Comparison of ENCODE assay signal across 9 cellular contexts in genomic region chr13:110916671-110917142, GRCh38. TPM values are rescaled to one million over a fixed set of nuclear protein-coding genes. Genes with fewer than 3 reads are reported as not detected.
DNase-seq lines count a peak whose midpoint lies in the region; ATAC-seq and TF ChIP-seq lines count a peak whose summit lies in the region.
"Had no signal": no experiment of that assay in that cellular context is flagged by ENCODE, and none has a peak within 500 bp of the region (broad histone marks: within the 10 kb centered on the region; RNA-seq: fewer than 3 reads in every experiment).

No MANE protein-coding gene starts in this region.

- 82% methylated on average over 5 of the region's 5 CpGs for WGBS in prostate gland

- no peaks in the 10 kb centered on the region for H3K27me3 ChIP-seq in Peyer's patch
- no peaks in the 10 kb centered on the region for H3K27me3 ChIP-seq in prostate gland (replicated peaks; ENCODE audit: insufficient read depth)

- H3K27ac ChIP-seq in Peyer's patch (peak overlapping the region in 3 of 4 donors; percentile 57 to 99 (median 98)), epithelial cell of prostate (peak overlapping the region; percentile 84), prostate gland (peak overlapping the region; percentile 97 to 99)

- TF ChIP-seq POLR2A in Peyer's patch (IDR thresholded peaks at IDR 0.05) (no peak), prostate gland (IDR thresholded peaks at IDR 0.05) (no peak)

- TF ChIP-seq CTCF in Calu3 (IDR thresholded peaks at IDR 0.05; ENCODE audit: unreplicated experiment) (no peak), Peyer's patch (IDR thresholded peaks at IDR 0.05) (no peak), prostate gland (IDR thresholded peaks at IDR 0.05) (no peak), mucosa of descending colon (IDR thresholded peaks at IDR 0.05) (no peak)

- DNase-seq in Calu3 (no peak), Peyer's patch (no peak), epithelial cell of prostate (ENCODE audit: low read depth, low spot score) (no peak), prostate gland (ENCODE audit: low spot score) (no peak), mucosa of descending colon (no peak), posterior cingulate gyrus (no peak), NCI-H2227 treated with DMSO at 0.1 percent for 48 hours (lab: John Stamatoyannopoulos, UW) (no peak)
- DNase-seq: NCI-H1105 had no signal

- H3K36me3 Mint-ChIP-seq in Calu3 (ENCODE audit: insufficient read depth, unreplicated experiment): peaks cover 34% of the 10 kb centered on the region

- H3K27me3 Mint-ChIP-seq in Calu3 (ENCODE audit: unreplicated experiment): no peaks in the 10 kb centered on the region

- H3K4me3 ChIP-seq in Peyer's patch: no peak overlapping the region
- H3K4me3 ChIP-seq in prostate gland: no peak overlapping the region
- no peak overlapping the region for H3K4me3 ChIP-seq in mucosa of descending colon

- BruUV-seq in Calu3 (replicated peaks; lab: Mats Ljungman, UMichigan): no TSS peak

- H3K9me3 ChIP-seq in Peyer's patch (no peaks in the 10 kb centered on the region), prostate gland (no peaks in the 10 kb centered on the region), mucosa of descending colon (no peaks in the 10 kb centered on the region)

- no peaks in the 10 kb centered on the region for H3K36me3 ChIP-seq in Peyer's patch
- no peaks in the 10 kb centered on the region for H3K36me3 ChIP-seq in prostate gland
- H3K36me3 ChIP-seq in mucosa of descending colon (ENCODE audit: low read depth): no peaks in the 10 kb centered on the region

- ATAC-seq in mucosa of descending colon (no peak), GM18858 (IDR thresholded peaks at IDR 0.05; ENCODE audit: unreplicated experiment) (no peak)

- intact Hi-C loops in Calu3 (cut with micrococcal nuclease; ENCODE audit: unreplicated experiment): loop anchor here (2.0 to 10.0 kb wide), 2 partner anchors 48 to 138 kb away; no protein-coding TSS in a partner anchor
- intact Hi-C loops in prostate gland (cut with DNase I): loop anchor here (5.0 to 10.0 kb wide), 3 partner anchors 99 to 298 kb away; no protein-coding TSS in a partner anchor
- intact Hi-C loops in mucosa of descending colon (cut with DNase I, micrococcal nuclease): loop anchor here in 1 of 2 donors (10.0 kb wide), 1 partner anchor 202 kb away; the partner anchor contains the start of gene ING1
- intact Hi-C loops in posterior cingulate gyrus (cut with DNase I): loop anchor here (10.0 kb wide), 2 partner anchors 298 to 302 kb away; partner anchors contain the start of gene NAXD

- no peaks in the 10 kb centered on the region for H3K9me3 Mint-ChIP-seq in Calu3 (ENCODE audit: low read depth, unreplicated experiment)

- no peaks in the 10 kb centered on the region for H3K4me1 Mint-ChIP-seq in Calu3 (ENCODE audit: low read depth, unreplicated experiment)

- peak overlapping the region; percentile 89 for H3K27ac Mint-ChIP-seq in Calu3 (ENCODE audit: unreplicated experiment)

- no peak overlapping the region for H3K4me3 Mint-ChIP-seq in Calu3 (ENCODE audit: low read depth, unreplicated experiment)

- peaks cover 0 to 12% (median 6%) of the 10 kb centered on the region in 4 donors for H3K4me1 ChIP-seq in Peyer's patch
- H3K4me1 ChIP-seq in prostate gland (replicated peaks): peaks cover 10% of the 10 kb centered on the region
- H3K4me1 ChIP-seq in mucosa of descending colon (ENCODE audit: low read depth): peaks cover 10% of the 10 kb centered on the region

- CTCF ChIA-PET in Calu3 (lab: Charles Lee): no interaction called here

RNA-seq across cellular contexts. Expression of gene ANKRD10, which starts 1.8 kb away (rescaled TPM):
- total RNA-seq in Calu3 (2022): 109 and 120 TPM in 2 replicates
- 100 to 1,000 TPM; 117 to 184 (median 138) TPM for total RNA-seq in Peyer's patch
- 100 to 1,000 TPM in 1 of 2 donors, 10 to 100 TPM in 1; 99.9 to 155 TPM for total RNA-seq in prostate gland
- 100 to 1,000 TPM; 120 to 157 (median 155) TPM for total RNA-seq in mucosa of descending colon
